ENCODE assay signal across 10 cellular contexts in the genomic region with DNA sequence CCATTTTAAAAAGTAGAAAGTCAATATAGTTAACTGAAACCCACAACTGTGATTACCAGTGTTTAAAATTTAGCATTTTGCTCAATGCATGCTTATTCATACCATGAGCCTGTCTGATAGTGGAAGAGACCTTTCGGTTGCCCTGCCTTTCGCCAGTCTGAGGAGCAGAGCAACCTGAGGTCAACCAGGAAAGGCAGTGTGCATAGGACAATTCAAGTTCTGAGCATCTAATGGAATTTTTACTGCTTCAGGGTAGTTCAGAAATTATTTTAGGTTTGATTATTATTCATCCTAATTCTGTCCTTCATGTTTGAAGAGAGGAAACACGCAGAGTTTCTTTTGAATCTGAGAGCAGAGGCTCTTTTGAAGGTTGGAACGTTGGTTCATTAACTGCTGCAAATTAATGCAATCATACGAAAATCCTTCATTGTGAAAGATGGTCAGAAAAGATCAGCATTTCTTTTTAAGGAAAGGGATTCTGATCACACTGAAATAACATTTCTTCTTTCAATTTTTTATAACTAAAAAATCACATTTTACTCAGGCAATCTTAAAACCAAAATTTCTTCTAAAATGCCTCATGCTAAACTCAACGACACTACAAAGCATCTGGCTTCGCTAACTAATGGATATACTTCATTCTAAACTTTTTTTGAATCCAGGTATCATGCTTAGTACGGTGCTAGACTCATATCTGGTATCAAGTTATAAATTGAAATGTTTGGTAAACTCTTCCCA.
DNase-seq lines count a peak whose midpoint lies in the region; ATAC-seq and TF ChIP-seq lines count a peak whose summit lies in the region.
"Had no signal": no experiment of that assay in that cellular context is flagged by ENCODE, and none has a peak within 500 bp of the region (broad histone marks: within the 10 kb centered on the region; RNA-seq: fewer than 3 reads in every experiment).

No MANE protein-coding gene starts in this region.

- TF ChIP-seq CTCF in Peyer's patch (IDR thresholded peaks at IDR 0.05): no peak
- TF ChIP-seq CTCF in psoas muscle (IDR thresholded peaks at IDR 0.05): no peak
- no peak for TF ChIP-seq CTCF in dorsolateral prefrontal cortex (IDR thresholded peaks at IDR 0.05 in 54 of 56, conservative IDR thresholded peaks at IDR 0.05 in 2 of 56; ENCODE audit: low read depth in 1 of 56, partially characterized antibody in 56 of 56)

- H3K27ac ChIP-seq in Peyer's patch (peak overlapping the region; percentile 34 to 79 (median 63)), psoas muscle (peak overlapping the region; percentile 44), dorsolateral prefrontal cortex (peak overlapping the region in 3 of 59 donors; percentile 5 to 47 (median 26))

- no peak for TF ChIP-seq POLR2A in Peyer's patch (IDR thresholded peaks at IDR 0.05)

- DNase-seq in CD1c-positive myeloid dendritic cell (ENCODE audit: extremely low spot score) (peak; percentile 46), Peyer's patch (no peak), psoas muscle (no peak), NCI-H2227 (lab: John Stamatoyannopoulos, UW; ENCODE audit: unreplicated experiment) (no peak), dorsolateral prefrontal cortex (no peak), NCI-H1436 treated with DMSO at 0.1 percent for 48 hours (lab: John Stamatoyannopoulos, UW) (no peak)
- DNase-seq: kidney glomerular epithelial cell had no signal

- H3K4me3 ChIP-seq in Peyer's patch (no peak overlapping the region), psoas muscle (no peak overlapping the region), dorsolateral prefrontal cortex (peak overlapping the region in 4 of 59 donors; percentile 3 to 33 (median 20))

- ATAC-seq in psoas muscle (no peak), HG03565 (IDR thresholded peaks at IDR 0.05; ENCODE audit: unreplicated experiment) (no peak)

- H3K27me3 Mint-ChIP-seq in dendritic cell treated with granulocyte-macrophage colony-stimulating factor and Interleukin-4, amounts not matched to agents 40 ng/mL and 50 ng/mL, for 4 days: no peaks in the 10 kb centered on the region

- no peaks in the 10 kb centered on the region for H3K9me3 Mint-ChIP-seq in dendritic cell treated with granulocyte-macrophage colony-stimulating factor and Interleukin-4, amounts not matched to agents 40 ng/mL and 50 ng/mL, for 4 days

- 47 to 53% (median 47%) methylated on average over 8 of the region's 8 CpGs for WGBS in psoas muscle, 3 donors

- H3K4me1 ChIP-seq in Peyer's patch (peaks cover 0 to 29% (median 12%) of the 10 kb centered on the region in 4 donors), psoas muscle (peaks cover 6% of the 10 kb centered on the region)

- H3K36me3 ChIP-seq in Peyer's patch (no peaks in the 10 kb centered on the region), psoas muscle (ENCODE audit: insufficient read depth in 1 of 2, low read depth in 1 of 2) (no peaks in the 10 kb centered on the region)
- H3K36me3 ChIP-seq: MG63 had no signal

- H3K9me3 ChIP-seq in Peyer's patch (no peaks in the 10 kb centered on the region), psoas muscle (no peaks in the 10 kb centered on the region)
- H3K9me3 ChIP-seq: MG63 had no signal

- no peaks in the 10 kb centered on the region for H3K36me3 Mint-ChIP-seq in dendritic cell treated with granulocyte-macrophage colony-stimulating factor and Interleukin-4, amounts not matched to agents 40 ng/mL and 50 ng/mL, for 4 days (ENCODE audit: low read depth)

- intact Hi-C loops in dendritic cell treated with granulocyte-macrophage colony-stimulating factor and Interleukin-4, amounts not matched to agents 40 ng/mL and 50 ng/mL, for 4 days (cut with micrococcal nuclease): no loop called here
- intact Hi-C loops in psoas muscle (cut with DNase I) (no loop called here), dorsolateral prefrontal cortex (cut with DNase I) (no loop called here)

- peaks cover 53% of the 10 kb centered on the region for H3K4me1 Mint-ChIP-seq in dendritic cell treated with granulocyte-macrophage colony-stimulating factor and Interleukin-4, amounts not matched to agents 40 ng/mL and 50 ng/mL, for 4 days (ENCODE audit: low read depth)

- H3K27me3 ChIP-seq in Peyer's patch: no peaks in the 10 kb centered on the region
- no peaks in the 10 kb centered on the region for H3K27me3 ChIP-seq in psoas muscle (ENCODE audit: insufficient read depth in 3 of 3, low read length in 2 of 3)
- no peaks in the 10 kb centered on the region for H3K27me3 ChIP-seq in dorsolateral prefrontal cortex
- H3K27me3 ChIP-seq: MG63 had no signal

- peak overlapping the region; percentile 74 for H3K27ac Mint-ChIP-seq in dendritic cell treated with granulocyte-macrophage colony-stimulating factor and Interleukin-4, amounts not matched to agents 40 ng/mL and 50 ng/mL, for 4 days

- no peak overlapping the region for H3K4me3 Mint-ChIP-seq in dendritic cell treated with granulocyte-macrophage colony-stimulating factor and Interleukin-4, amounts not matched to agents 40 ng/mL and 50 ng/mL, for 4 days
